ENCODE assay signal across 1 cellular context in genomic region chr16:3046506-3047386, GRCh38.
TF ChIP-seq lines count a peak whose summit lies in the region.

TSS of gene MMP25 (plus strand) at chr16:3046561. CDS start at chr16:3046918, 357 bp downstream.

TF ChIP-seq in GM12878, 131 proteins besides CTCF, POLR2A, EP300 and RAD21 (continued from another document):
- TF ChIP-seq IKZF1 (conservative IDR thresholded peaks at IDR 0.05), result no peak; the same call in 1 of the 2 replicates
- TF ChIP-seq RUNX3 (IDR thresholded peaks at IDR 0.05; ENCODE audit: low read length), result no peak
- no peak for TF ChIP-seq RAD51 (IDR thresholded peaks at IDR 0.05)
TF ChIP-seq in GM12878: peak in this region for 1.
